Comparison of ENCODE assay signal across 1 cellular context in genomic region chr3:88149516-88150362, GRCh38.
TF ChIP-seq lines count a peak whose summit lies in the region.

Gene C3orf38 (plus strand): TSS chr3:88149959. CDS start chr3:88150053, 94 bp downstream.

TF ChIP-seq in HEK293, 187 proteins besides CTCF, POLR2A, EP300 and RAD21 (continued from another document and continues in another):
- TF ChIP-seq MYNN (tag by site-specific recombination; IDR thresholded peaks at IDR 0.05; ENCODE audit: borderline replicate concordance) (no peak), HIC1 (tag by site-specific recombination; IDR thresholded peaks at IDR 0.05) (0 out of 2 replicates have a peak, but pooled peaks have one; percentile 15), ZNF791 (tag by site-specific recombination; IDR thresholded peaks at IDR 0.05) (no peak), ZNF707 (tag by site-specific recombination; IDR thresholded peaks at IDR 0.05) (no peak), BCL11A (tag by site-specific recombination; IDR thresholded peaks at IDR 0.05; ENCODE audit: low read depth) (no peak), ZBTB21 (tag by site-specific recombination; IDR thresholded peaks at IDR 0.05) (0 out of 2 replicates have a peak, but pooled peaks have one; percentile 46), KLF1 (tag by site-specific recombination; IDR thresholded peaks at IDR 0.05) (peak; percentile 33), ZFHX2 (tag by site-specific recombination; conservative IDR thresholded peaks at IDR 0.05) (no peak; the same call in 1 of the 2 replicates), ZNF624 (tag by site-specific recombination; IDR thresholded peaks at IDR 0.05) (no peak), GLIS1 (tag by site-specific recombination; IDR thresholded peaks at IDR 0.05) (peak; percentile 12; the same call in 1 of the 2 replicates), ZNF324 (tag by site-specific recombination; IDR thresholded peaks at IDR 0.05) (peak; percentile 82), INSM2 (tag by site-specific recombination; IDR thresholded peaks at IDR 0.05) (peak; percentile 35; the same call in 1 of the 2 replicates), ZNF776 (tag by site-specific recombination; IDR thresholded peaks at IDR 0.05; ENCODE audit: borderline replicate concordance) (no peak), ZNF398 (tag by site-specific recombination; IDR thresholded peaks at IDR 0.05) (peak; percentile 68), ZNF280C (tag by site-specific recombination; IDR thresholded peaks at IDR 0.05) (no peak), ZBTB8A (tag by site-specific recombination; IDR thresholded peaks at IDR 0.05) (peak; percentile 79), ZNF133 (tag by site-specific recombination; IDR thresholded peaks at IDR 0.05) (no peak), GLI4 (tag by site-specific recombination; IDR thresholded peaks at IDR 0.05) (peak; percentile 54; the same call in 1 of the 2 replicates), ZNF639 (tag by site-specific recombination; IDR thresholded peaks at IDR 0.05) (no peak), ZNF391 (tag by site-specific recombination; IDR thresholded peaks at IDR 0.05; ENCODE audit: borderline replicate concordance, low read depth) (peak; percentile 67; the same call in 1 of the 2 replicates), ZNF280D (tag by site-specific recombination; IDR thresholded peaks at IDR 0.05) (no peak), ZSCAN4 (tag by site-specific recombination; IDR thresholded peaks at IDR 0.05) (peak; percentile 19; the same call in 1 of the 2 replicates)
- TF ChIP-seq, protein P1, sequence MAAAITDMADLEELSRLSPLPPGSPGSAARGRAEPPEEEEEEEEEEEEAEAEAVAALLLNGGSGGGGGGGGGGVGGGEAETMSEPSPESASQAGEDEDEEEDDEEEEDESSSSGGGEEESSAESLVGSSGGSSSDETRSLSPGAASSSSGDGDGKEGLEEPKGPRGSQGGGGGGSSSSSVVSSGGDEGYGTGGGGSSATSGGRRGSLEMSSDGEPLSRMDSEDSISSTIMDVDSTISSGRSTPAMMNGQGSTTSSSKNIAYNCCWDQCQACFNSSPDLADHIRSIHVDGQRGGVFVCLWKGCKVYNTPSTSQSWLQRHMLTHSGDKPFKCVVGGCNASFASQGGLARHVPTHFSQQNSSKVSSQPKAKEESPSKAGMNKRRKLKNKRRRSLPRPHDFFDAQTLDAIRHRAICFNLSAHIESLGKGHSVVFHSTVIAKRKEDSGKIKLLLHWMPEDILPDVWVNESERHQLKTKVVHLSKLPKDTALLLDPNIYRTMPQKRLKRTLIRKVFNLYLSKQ (tag by site-specific recombination; IDR thresholded peaks at IDR 0.05; ENCODE audit: borderline replicate concordance): no peak
- TF ChIP-seq, protein P2, sequence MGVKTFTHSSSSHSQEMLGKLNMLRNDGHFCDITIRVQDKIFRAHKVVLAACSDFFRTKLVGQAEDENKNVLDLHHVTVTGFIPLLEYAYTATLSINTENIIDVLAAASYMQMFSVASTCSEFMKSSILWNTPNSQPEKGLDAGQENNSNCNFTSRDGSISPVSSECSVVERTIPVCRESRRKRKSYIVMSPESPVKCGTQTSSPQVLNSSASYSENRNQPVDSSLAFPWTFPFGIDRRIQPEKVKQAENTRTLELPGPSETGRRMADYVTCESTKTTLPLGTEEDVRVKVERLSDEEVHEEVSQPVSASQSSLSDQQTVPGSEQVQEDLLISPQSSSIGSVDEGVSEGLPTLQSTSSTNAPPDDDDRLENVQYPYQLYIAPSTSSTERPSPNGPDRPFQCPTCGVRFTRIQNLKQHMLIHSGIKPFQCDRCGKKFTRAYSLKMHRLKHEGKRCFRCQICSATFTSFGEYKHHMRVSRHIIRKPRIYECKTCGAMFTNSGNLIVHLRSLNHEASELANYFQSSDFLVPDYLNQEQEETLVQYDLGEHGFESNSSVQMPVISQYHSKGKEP (tag by site-specific recombination; IDR thresholded peaks at IDR 0.05): no peak
- TF ChIP-seq, protein P3, sequence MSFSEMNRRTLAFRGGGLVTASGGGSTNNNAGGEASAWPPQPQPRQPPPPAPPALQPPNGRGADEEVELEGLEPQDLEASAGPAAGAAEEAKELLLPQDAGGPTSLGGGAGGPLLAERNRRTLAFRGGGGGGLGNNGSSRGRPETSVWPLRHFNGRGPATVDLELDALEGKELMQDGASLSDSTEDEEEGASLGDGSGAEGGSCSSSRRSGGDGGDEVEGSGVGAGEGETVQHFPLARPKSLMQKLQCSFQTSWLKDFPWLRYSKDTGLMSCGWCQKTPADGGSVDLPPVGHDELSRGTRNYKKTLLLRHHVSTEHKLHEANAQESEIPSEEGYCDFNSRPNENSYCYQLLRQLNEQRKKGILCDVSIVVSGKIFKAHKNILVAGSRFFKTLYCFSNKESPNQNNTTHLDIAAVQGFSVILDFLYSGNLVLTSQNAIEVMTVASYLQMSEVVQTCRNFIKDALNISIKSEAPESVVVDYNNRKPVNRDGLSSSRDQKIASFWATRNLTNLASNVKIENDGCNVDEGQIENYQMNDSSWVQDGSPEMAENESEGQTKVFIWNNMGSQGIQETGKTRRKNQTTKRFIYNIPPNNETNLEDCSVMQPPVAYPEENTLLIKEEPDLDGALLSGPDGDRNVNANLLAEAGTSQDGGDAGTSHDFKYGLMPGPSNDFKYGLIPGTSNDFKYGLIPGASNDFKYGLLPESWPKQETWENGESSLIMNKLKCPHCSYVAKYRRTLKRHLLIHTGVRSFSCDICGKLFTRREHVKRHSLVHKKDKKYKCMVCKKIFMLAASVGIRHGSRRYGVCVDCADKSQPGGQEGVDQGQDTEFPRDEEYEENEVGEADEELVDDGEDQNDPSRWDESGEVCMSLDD (tag by site-specific recombination; IDR thresholded peaks at IDR 0.05): 0 out of 2 replicates have a peak, but pooled peaks have one; percentile 39
